ENCODE assay signal across 15 cellular contexts in the genomic region with DNA sequence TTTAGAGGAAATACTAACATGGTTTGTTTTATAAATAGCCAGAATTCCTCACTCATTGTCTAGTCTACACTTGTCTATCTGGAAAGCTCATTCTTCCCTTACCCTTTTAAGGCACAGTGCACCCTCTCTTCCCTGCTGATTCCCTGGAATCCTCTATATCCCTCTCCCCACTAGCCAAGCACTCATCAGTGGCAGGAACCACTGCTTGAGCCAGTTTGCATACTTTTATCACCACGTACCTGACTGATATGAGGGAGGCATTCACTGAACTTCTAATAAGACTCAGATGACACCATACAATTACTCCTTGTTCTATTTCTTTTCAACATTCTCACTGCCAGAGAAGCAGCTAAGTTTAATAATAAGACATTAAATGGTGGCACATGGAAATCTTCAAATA.
DNase-seq lines count a peak whose midpoint lies in the region; FAIRE-seq and TF ChIP-seq lines count a peak whose summit lies in the region.
"Had no signal": no experiment of that assay in that cellular context is flagged by ENCODE, and none has a peak within 500 bp of the region (broad histone marks: within the 10 kb centered on the region; RNA-seq: fewer than 3 reads in every experiment).

No MANE protein-coding gene starts in this region.

- TF ChIP-seq POLR2A in breast epithelium (IDR thresholded peaks at IDR 0.05) (no peak), adrenal gland (IDR thresholded peaks at IDR 0.05) (no peak)

- no peak for DNase-seq in MCF 10A (ENCODE audit: unreplicated experiment)
- DNase-seq in breast epithelium (ENCODE audit: low spot score in 2 of 2) = no peak
- DNase-seq in astrocyte (ENCODE audit: low read depth) = no peak
- DNase-seq in mesothelial cell of epicardium (ENCODE audit: low spot score in 2 of 2, unreplicated experiment in 2 of 2) = no peak
- DNase-seq in SW 1271 (lab: John Stamatoyannopoulos, UW) = no peak
- no peak for DNase-seq in HuH-7 (ENCODE audit: low spot score)
- DNase-seq in adrenal gland = no peak
- DNase-seq: CD8-positive, alpha-beta T cell; COR-L47; DND-41; GF-D8; H7 had no signal

- H3K27ac Mint-ChIP-seq in MCF 10A (ENCODE audit: low read depth, unreplicated experiment) (peak overlapping the region; percentile 66), astrocyte (ENCODE audit: unreplicated experiment) (peak overlapping the region; percentile 76), mesothelial cell of epicardium (peak overlapping the region; percentile 27)
- H3K27ac Mint-ChIP-seq: CD14-positive monocyte; CD8-positive, alpha-beta T cell had no signal

- H3K27ac ChIP-seq in breast epithelium (peak overlapping the region in 1 of 2 donors; percentile 19), astrocyte (ENCODE audit: low read depth, low read length) (no peak overlapping the region), adrenal gland (no peak overlapping the region)
- H3K27ac ChIP-seq: 22Rv1 had no signal

- no peak for TF ChIP-seq CTCF in MCF 10A (IDR thresholded peaks at IDR 0.05; ENCODE audit: unreplicated experiment)
- no peak for TF ChIP-seq CTCF in breast epithelium (IDR thresholded peaks at IDR 0.05)
- TF ChIP-seq CTCF in astrocyte (IDR thresholded peaks at IDR 0.05; ENCODE audit: insufficient read depth, low read depth, low read length) = no peak
- TF ChIP-seq CTCF in mesothelial cell of epicardium (IDR thresholded peaks at IDR 0.05; ENCODE audit: unreplicated experiment) = no peak
- TF ChIP-seq CTCF in adrenal gland (IDR thresholded peaks at IDR 0.05) = no peak

- H3K9me3 Mint-ChIP-seq in MCF 10A (ENCODE audit: unreplicated experiment) (no peaks in the 10 kb centered on the region), astrocyte (ENCODE audit: unreplicated experiment) (no peaks in the 10 kb centered on the region), mesothelial cell of epicardium (no peaks in the 10 kb centered on the region)
- H3K9me3 Mint-ChIP-seq: CD8-positive, alpha-beta T cell had no signal

- H3K4me3 ChIP-seq in breast epithelium (no peak overlapping the region), astrocyte (ENCODE audit: insufficient read depth, low read depth, low read length) (no peak overlapping the region), adrenal gland (no peak overlapping the region)

- H3K36me3 ChIP-seq in breast epithelium = no peaks in the 10 kb centered on the region
- no peaks in the 10 kb centered on the region for H3K36me3 ChIP-seq in astrocyte (ENCODE audit: insufficient read depth, low read length)
- no peaks in the 10 kb centered on the region for H3K36me3 ChIP-seq in adrenal gland (replicated peaks in 1 of 2)

- no peak overlapping the region for H3K9ac ChIP-seq in astrocyte (ENCODE audit: low read length)

- peaks cover 46% of the 10 kb centered on the region for H3K4me1 Mint-ChIP-seq in MCF 10A (ENCODE audit: insufficient read depth, unreplicated experiment)
- peaks cover 62% of the 10 kb centered on the region for H3K4me1 Mint-ChIP-seq in astrocyte (ENCODE audit: low read depth, unreplicated experiment)
- peaks cover 65% of the 10 kb centered on the region for H3K4me1 Mint-ChIP-seq in mesothelial cell of epicardium
- H3K4me1 Mint-ChIP-seq: CD14-positive monocyte had no signal

- no peaks in the 10 kb centered on the region for H3K79me2 ChIP-seq in astrocyte (ENCODE audit: insufficient read depth, low read length)

- FAIRE-seq in astrocyte (lab: Jason Lieb, UNC) = no peak
- FAIRE-seq: HepG2 had no signal

- H3K36me3 Mint-ChIP-seq in MCF 10A (ENCODE audit: insufficient read depth, unreplicated experiment) = no peaks in the 10 kb centered on the region
- no peaks in the 10 kb centered on the region for H3K36me3 Mint-ChIP-seq in astrocyte (ENCODE audit: low read depth, unreplicated experiment)
- no peaks in the 10 kb centered on the region for H3K36me3 Mint-ChIP-seq in mesothelial cell of epicardium
- H3K36me3 Mint-ChIP-seq: CD14-positive monocyte; CD8-positive, alpha-beta T cell had no signal

- CTCF ChIA-PET in MCF 10A (lab: Yijun Ruan, JAX) = interaction anchor here (0.7 to 1.5 kb wide), 3 partner anchors 12 to 248 kb away, joined by 3 to 4 read pairs (median 3); no protein-coding TSS in a partner anchor

- H3K27me3 Mint-ChIP-seq in MCF 10A (ENCODE audit: insufficient read depth, unreplicated experiment) = no peaks in the 10 kb centered on the region
- no peaks in the 10 kb centered on the region for H3K27me3 Mint-ChIP-seq in astrocyte (ENCODE audit: low read depth, unreplicated experiment)
- no peaks in the 10 kb centered on the region for H3K27me3 Mint-ChIP-seq in mesothelial cell of epicardium (ENCODE audit: low read depth)

- POLR2A ChIA-PET in MCF 10A (lab: Yijun Ruan, JAX) = interaction anchor here (0.6 to 1.1 kb wide), 3 partner anchors 103 to 165 kb away, joined by 3 to 4 read pairs (median 3); no protein-coding TSS in a partner anchor

- H3K9me3 ChIP-seq in breast epithelium (no peaks in the 10 kb centered on the region), astrocyte (ENCODE audit: insufficient read depth, low read depth, low read length) (no peaks in the 10 kb centered on the region), adrenal gland (replicated peaks in 1 of 3) (no peaks in the 10 kb centered on the region)

- H3K4me3 Mint-ChIP-seq in MCF 10A (ENCODE audit: unreplicated experiment) (no peak overlapping the region), astrocyte (ENCODE audit: unreplicated experiment) (no peak overlapping the region), mesothelial cell of epicardium (no peak overlapping the region)
- H3K4me3 Mint-ChIP-seq: CD14-positive monocyte; CD8-positive, alpha-beta T cell had no signal

- 92 to 95% (median 94%) methylated on average over 1 of the region's 1 CpG for WGBS in adrenal gland, 4 donors

- no peaks in the 10 kb centered on the region for H3K27me3 ChIP-seq in breast epithelium
- H3K27me3 ChIP-seq in astrocyte (ENCODE audit: insufficient read depth, low read length) = no peaks in the 10 kb centered on the region
- H3K27me3 ChIP-seq in adrenal gland = no peaks in the 10 kb centered on the region

- BruUV-seq in MCF 10A (replicated peaks; lab: Mats Ljungman, UMichigan) = no TSS peak

- no peaks in the 10 kb centered on the region for H3K4me1 ChIP-seq in breast epithelium
- H3K4me1 ChIP-seq in astrocyte (ENCODE audit: insufficient read depth, low read length) = peaks cover 4% of the 10 kb centered on the region
- H3K4me1 ChIP-seq in adrenal gland (replicated peaks in 1 of 2) = no peaks in the 10 kb centered on the region

- intact Hi-C loops in MCF 10A (cut with micrococcal nuclease) = no loop called here
- intact Hi-C loops in breast epithelium (cut with DNase I; ENCODE audit: low total_unique reads) = no loop called here
- intact Hi-C loops in adrenal gland (cut with DNase I) = no loop called here

- H3K4me2 ChIP-seq in astrocyte (ENCODE audit: low read length) = no peak overlapping the region

- no peak overlapping the region for H2AFZ ChIP-seq in astrocyte (ENCODE audit: low read depth, low read length)

- H4K20me1 ChIP-seq in astrocyte (ENCODE audit: insufficient read depth, low read length) = no peaks in the 10 kb centered on the region
